In the genomic region with DNA sequence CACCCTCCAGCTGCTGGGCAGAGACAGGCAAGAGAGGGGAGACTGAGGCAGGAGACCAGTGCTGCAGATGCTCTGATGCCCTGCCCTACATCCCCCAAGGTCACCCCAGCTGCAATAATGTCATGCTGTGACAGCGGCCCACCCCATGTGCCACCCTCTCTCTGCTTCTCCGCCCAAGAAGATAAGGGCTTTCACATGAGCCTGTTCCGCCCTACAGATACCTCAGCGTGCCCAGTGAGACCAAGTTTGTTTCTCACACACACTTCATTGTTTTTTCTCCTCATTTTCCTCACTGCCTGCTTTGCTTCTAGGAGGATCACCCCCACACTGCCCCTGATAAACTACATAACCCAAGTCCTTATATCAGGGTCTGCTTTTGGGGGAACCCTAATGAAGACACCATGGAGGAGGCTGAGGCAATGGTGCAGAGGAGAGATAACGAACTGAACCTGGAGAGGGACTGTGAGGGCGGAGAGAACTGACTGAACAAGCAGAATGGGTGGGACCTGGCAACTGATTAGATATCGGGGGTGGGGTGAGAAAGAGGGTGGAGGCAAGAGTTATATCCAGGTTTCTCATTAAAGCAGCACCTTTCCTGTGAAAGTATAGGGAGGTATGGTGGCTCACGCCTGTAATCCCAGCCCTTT, we compare ENCODE assay signal across 1 cellular context.
TF ChIP-seq lines count a peak whose summit lies in the region.

No MANE protein-coding gene starts in this region.

TF ChIP-seq in K562, 482 proteins besides CTCF, POLR2A, EP300 and RAD21 (continued from another document and continues in another):
- TF ChIP-seq, protein P1, sequence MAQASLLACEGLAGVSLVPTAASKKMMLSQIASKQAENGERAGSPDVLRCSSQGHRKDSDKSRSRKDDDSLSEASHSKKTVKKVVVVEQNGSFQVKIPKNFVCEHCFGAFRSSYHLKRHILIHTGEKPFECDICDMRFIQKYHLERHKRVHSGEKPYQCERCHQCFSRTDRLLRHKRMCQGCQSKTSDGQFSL (CRISPR knock-in tag; IDR thresholded peaks at IDR 0.05), result no peak
- TF ChIP-seq, protein P1 (tag; IDR thresholded peaks at IDR 0.05), result no peak
- peak; percentile 57; the same call in 1 of the 2 replicates for TF ChIP-seq TOE1 (IDR thresholded peaks at IDR 0.05; ENCODE audit: borderline replicate concordance)
- TF ChIP-seq TOE1 (CRISPR knock-in tag; IDR thresholded peaks at IDR 0.05; ENCODE audit: borderline replicate concordance, low read depth), result no peak
- TF ChIP-seq PYGO2 (tag; IDR thresholded peaks at IDR 0.05), result no peak
- TF ChIP-seq RBM34 (IDR thresholded peaks at IDR 0.05; ENCODE audit: borderline replicate concordance, insufficient read depth, low read length), result no peak
- TF ChIP-seq, protein P2, sequence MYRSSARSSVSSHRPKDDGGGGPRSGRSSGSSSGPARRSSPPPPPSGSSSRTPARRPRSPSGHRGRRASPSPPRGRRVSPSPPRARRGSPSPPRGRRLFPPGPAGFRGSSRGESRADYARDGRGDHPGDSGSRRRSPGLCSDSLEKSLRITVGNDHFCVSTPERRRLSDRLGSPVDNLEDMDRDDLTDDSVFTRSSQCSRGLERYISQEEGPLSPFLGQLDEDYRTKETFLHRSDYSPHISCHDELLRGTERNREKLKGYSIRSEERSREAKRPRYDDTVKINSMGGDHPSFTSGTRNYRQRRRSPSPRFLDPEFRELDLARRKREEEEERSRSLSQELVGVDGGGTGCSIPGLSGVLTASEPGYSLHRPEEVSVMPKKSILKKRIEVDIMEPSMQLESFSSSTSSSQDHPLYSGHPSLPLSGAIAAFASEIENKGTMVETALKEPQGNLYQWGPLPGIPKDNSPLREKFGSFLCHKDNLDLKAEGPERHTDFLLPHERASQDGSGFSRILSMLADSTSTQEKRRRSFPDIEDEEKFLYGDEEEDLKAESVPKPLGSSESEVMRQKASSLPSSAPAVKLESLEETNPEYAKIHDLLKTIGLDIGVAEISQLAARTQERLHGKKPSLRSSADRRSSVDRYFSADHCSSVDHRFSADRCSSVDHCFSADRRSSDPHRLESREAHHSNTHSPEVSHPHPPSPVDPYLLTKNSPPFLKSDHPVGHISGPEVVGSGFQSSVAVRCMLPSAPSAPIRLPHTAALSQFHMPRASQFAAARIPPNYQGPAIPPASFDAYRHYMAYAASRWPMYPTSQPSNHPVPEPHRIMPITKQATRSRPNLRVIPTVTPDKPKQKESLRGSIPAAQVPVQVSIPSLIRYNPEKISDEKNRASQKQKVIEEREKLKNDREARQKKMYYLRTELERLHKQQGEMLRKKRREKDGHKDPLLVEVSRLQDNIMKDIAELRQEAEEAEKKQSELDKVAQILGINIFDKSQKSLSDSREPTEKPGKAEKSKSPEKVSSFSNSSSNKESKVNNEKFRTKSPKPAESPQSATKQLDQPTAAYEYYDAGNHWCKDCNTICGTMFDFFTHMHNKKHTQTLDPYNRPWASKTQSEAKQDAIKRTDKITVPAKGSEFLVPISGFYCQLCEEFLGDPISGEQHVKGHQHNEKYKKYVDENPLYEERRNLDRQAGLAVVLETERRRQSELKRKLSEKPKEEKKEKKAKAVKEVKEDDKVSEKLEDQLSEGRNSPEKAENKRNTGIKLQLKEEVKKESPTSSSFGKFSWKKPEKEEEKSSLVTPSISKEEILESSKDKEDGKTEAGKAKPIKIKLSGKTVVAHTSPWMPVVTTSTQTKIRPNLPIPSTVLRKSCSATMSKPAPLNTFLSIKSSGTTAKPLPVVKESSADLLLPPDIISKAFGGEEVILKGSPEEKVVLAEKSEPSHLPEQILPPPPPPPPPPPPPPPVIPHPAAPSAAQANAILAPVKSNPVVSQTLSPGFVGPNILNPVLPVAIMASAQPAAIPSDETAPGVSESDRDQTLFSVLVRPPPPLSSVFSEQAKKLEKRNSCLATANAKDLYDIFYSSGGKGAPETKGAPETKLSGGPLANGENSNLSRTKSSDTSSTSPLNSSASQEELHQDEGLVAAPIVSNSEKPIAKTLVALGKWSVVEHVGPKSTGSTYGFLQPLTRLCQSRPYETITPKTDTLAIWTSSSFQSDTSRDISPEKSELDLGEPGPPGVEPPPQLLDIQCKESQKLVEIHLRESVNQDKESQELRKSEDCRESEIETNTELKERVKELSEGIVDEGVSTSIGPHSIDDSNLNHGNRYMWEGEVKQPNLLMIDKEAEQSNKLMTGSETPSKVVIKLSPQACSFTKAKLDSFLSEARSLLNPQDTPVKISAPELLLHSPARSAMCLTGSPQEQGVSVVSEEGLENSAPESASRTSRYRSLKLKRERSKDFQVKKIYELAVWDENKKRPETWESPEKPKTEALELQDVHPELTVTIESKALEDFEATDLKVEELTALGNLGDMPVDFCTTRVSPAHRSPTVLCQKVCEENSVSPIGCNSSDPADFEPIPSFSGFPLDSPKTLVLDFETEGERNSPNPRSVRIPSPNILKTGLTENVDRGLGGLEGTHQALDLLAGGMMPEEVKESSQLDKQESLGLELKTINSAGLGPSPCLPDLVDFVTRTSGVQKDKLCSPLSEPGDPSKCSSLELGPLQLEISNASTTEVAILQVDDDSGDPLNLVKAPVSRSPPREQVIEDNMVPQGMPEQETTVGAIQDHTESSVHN (IDR thresholded peaks at IDR 0.05; ENCODE audit: borderline replicate concordance in 1 of 2, low read depth in 1 of 2), result no peak
- no peak for TF ChIP-seq KDM4B (IDR thresholded peaks at IDR 0.05; ENCODE audit: borderline replicate concordance in 2 of 2, low read depth in 1 of 2)
- TF ChIP-seq CREBBP (IDR thresholded peaks at IDR 0.05; ENCODE audit: low read depth, low read length), result no peak
- no peak for TF ChIP-seq POLR2H (tag; IDR thresholded peaks at IDR 0.05; ENCODE audit: low read depth)
- no peak for TF ChIP-seq ETS2 (tag; IDR thresholded peaks at IDR 0.05; ENCODE audit: borderline replicate concordance, poor library complexity, severe bottlenecking)
- peak; percentile 72 for TF ChIP-seq SOX6 (IDR thresholded peaks at IDR 0.05)
- TF ChIP-seq PHF21A (IDR thresholded peaks at IDR 0.05; ENCODE audit: borderline replicate concordance, low read depth), result no peak
- TF ChIP-seq SAP30 (IDR thresholded peaks at IDR 0.05; ENCODE audit: borderline replicate concordance, insufficient read depth, low read depth, low read length, poor library complexity, severe bottlenecking), result no peak
- peak in 1 of 2 experiments; percentile 18; a peak in 1 of 4 replicates for TF ChIP-seq KDM1A (IDR thresholded peaks at IDR 0.05)
- TF ChIP-seq U2AF1 (optimal IDR thresholded peaks at IDR 0.05; ENCODE audit: low read depth, low read length), result no peak
- TF ChIP-seq TAF7 (tag; IDR thresholded peaks at IDR 0.05), result no peak
- no peak for TF ChIP-seq SRSF1 (IDR thresholded peaks at IDR 0.05; ENCODE audit: low read depth, low read length)
- TF ChIP-seq TBL1XR1 (IDR thresholded peaks at IDR 0.05; ENCODE audit: low read length in 2 of 2), result no peak
- TF ChIP-seq JUND (IDR thresholded peaks at IDR 0.05; ENCODE audit: borderline replicate concordance, low read depth, low read length), result peak; percentile 53
- TF ChIP-seq JUND (tag; IDR thresholded peaks at IDR 0.05; ENCODE audit: borderline replicate concordance, low read depth, low read length), result peak; percentile 76; the same call in 2 of the 3 replicates
- peak in 1 of 3 experiments; percentile 34 for TF ChIP-seq YY1 (IDR thresholded peaks at IDR 0.05; ENCODE audit: borderline replicate concordance in 1 of 3, control insufficient read depth in 1 of 3, extremely low read depth in 1 of 3, insufficient read depth in 3 of 3, insufficient read length in 1 of 3, insufficient replicate concordance in 2 of 3, low read depth in 1 of 3, low read length in 2 of 3)
- 0 out of 2 replicates have a peak, but pooled peaks have one; percentile 24 for TF ChIP-seq ZNF134 (CRISPR knock-in tag; conservative IDR thresholded peaks at IDR 0.05)
- no peak for TF ChIP-seq PHF20 (IDR thresholded peaks at IDR 0.05; ENCODE audit: partially characterized antibody)
- no peak for TF ChIP-seq SLC30A9 (CRISPR knock-in tag; IDR thresholded peaks at IDR 0.05)
- TF ChIP-seq, protein P3, sequence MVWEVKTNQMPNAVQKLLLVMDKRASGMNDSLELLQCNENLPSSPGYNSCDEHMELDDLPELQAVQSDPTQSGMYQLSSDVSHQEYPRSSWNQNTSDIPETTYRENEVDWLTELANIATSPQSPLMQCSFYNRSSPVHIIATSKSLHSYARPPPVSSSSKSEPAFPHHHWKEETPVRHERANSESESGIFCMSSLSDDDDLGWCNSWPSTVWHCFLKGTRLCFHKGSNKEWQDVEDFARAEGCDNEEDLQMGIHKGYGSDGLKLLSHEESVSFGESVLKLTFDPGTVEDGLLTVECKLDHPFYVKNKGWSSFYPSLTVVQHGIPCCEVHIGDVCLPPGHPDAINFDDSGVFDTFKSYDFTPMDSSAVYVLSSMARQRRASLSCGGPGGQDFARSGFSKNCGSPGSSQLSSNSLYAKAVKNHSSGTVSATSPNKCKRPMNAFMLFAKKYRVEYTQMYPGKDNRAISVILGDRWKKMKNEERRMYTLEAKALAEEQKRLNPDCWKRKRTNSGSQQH (CRISPR knock-in tag; IDR thresholded peaks at IDR 0.05), result no peak
- TF ChIP-seq HMGN3 (IDR thresholded peaks at IDR 0.05; ENCODE audit: borderline replicate concordance, extremely low read depth, insufficient read length, low read depth, low read length), result no peak
- TF ChIP-seq RFX5 (IDR thresholded peaks at IDR 0.05; ENCODE audit: low read depth, low read length), result no peak
- TF ChIP-seq RCOR1 (IDR thresholded peaks at IDR 0.05; ENCODE audit: borderline replicate concordance in 1 of 2, low read depth in 2 of 2, low read length in 2 of 2), result peak in 1 of 2 experiments; percentile 19; a peak in 2 of 4 replicates
- no peak for TF ChIP-seq SIN3A (IDR thresholded peaks at IDR 0.05; ENCODE audit: borderline replicate concordance in 2 of 2, control insufficient read depth in 1 of 2, low read depth in 2 of 2, low read length in 2 of 2)
- TF ChIP-seq, protein P4, sequence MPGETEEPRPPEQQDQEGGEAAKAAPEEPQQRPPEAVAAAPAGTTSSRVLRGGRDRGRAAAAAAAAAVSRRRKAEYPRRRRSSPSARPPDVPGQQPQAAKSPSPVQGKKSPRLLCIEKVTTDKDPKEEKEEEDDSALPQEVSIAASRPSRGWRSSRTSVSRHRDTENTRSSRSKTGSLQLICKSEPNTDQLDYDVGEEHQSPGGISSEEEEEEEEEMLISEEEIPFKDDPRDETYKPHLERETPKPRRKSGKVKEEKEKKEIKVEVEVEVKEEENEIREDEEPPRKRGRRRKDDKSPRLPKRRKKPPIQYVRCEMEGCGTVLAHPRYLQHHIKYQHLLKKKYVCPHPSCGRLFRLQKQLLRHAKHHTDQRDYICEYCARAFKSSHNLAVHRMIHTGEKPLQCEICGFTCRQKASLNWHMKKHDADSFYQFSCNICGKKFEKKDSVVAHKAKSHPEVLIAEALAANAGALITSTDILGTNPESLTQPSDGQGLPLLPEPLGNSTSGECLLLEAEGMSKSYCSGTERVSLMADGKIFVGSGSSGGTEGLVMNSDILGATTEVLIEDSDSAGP (CRISPR knock-in tag; IDR thresholded peaks at IDR 0.05), result no peak
- TF ChIP-seq, protein P5, sequence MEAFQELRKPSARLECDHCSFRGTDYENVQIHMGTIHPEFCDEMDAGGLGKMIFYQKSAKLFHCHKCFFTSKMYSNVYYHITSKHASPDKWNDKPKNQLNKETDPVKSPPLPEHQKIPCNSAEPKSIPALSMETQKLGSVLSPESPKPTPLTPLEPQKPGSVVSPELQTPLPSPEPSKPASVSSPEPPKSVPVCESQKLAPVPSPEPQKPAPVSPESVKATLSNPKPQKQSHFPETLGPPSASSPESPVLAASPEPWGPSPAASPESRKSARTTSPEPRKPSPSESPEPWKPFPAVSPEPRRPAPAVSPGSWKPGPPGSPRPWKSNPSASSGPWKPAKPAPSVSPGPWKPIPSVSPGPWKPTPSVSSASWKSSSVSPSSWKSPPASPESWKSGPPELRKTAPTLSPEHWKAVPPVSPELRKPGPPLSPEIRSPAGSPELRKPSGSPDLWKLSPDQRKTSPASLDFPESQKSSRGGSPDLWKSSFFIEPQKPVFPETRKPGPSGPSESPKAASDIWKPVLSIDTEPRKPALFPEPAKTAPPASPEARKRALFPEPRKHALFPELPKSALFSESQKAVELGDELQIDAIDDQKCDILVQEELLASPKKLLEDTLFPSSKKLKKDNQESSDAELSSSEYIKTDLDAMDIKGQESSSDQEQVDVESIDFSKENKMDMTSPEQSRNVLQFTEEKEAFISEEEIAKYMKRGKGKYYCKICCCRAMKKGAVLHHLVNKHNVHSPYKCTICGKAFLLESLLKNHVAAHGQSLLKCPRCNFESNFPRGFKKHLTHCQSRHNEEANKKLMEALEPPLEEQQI (IDR thresholded peaks at IDR 0.05), result no peak
- peak; percentile 26; the same call in 1 of the 2 replicates for TF ChIP-seq SPI1 (IDR thresholded peaks at IDR 0.05; ENCODE audit: borderline replicate concordance, low read depth, low read length)
- TF ChIP-seq, protein P6, sequence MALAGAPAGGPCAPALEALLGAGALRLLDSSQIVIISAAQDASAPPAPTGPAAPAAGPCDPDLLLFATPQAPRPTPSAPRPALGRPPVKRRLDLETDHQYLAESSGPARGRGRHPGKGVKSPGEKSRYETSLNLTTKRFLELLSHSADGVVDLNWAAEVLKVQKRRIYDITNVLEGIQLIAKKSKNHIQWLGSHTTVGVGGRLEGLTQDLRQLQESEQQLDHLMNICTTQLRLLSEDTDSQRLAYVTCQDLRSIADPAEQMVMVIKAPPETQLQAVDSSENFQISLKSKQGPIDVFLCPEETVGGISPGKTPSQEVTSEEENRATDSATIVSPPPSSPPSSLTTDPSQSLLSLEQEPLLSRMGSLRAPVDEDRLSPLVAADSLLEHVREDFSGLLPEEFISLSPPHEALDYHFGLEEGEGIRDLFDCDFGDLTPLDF (CRISPR knock-in tag; IDR thresholded peaks at IDR 0.05), result no peak
- TF ChIP-seq ZNF408 (CRISPR knock-in tag; IDR thresholded peaks at IDR 0.05; ENCODE audit: low read depth), result no peak
- no peak for TF ChIP-seq EZH2 (IDR thresholded peaks at IDR 0.05; ENCODE audit: borderline replicate concordance, low read depth, low read length)
- TF ChIP-seq ZNF785 (CRISPR knock-in tag; IDR thresholded peaks at IDR 0.05), result no peak
- TF ChIP-seq, protein P7, sequence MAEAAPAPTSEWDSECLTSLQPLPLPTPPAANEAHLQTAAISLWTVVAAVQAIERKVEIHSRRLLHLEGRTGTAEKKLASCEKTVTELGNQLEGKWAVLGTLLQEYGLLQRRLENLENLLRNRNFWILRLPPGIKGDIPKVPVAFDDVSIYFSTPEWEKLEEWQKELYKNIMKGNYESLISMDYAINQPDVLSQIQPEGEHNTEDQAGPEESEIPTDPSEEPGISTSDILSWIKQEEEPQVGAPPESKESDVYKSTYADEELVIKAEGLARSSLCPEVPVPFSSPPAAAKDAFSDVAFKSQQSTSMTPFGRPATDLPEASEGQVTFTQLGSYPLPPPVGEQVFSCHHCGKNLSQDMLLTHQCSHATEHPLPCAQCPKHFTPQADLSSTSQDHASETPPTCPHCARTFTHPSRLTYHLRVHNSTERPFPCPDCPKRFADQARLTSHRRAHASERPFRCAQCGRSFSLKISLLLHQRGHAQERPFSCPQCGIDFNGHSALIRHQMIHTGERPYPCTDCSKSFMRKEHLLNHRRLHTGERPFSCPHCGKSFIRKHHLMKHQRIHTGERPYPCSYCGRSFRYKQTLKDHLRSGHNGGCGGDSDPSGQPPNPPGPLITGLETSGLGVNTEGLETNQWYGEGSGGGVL (CRISPR knock-in tag; IDR thresholded peaks at IDR 0.05), result no peak
- no peak for TF ChIP-seq NR3C1 (CRISPR knock-in tag; IDR thresholded peaks at IDR 0.05)
- peak; percentile 24; the same call in 1 of the 2 replicates for TF ChIP-seq JUN (IDR thresholded peaks at IDR 0.05; ENCODE audit: borderline replicate concordance, low read depth, low read length)
- TF ChIP-seq JUN (CRISPR knock-in tag; IDR thresholded peaks at IDR 0.05; ENCODE audit: borderline replicate concordance), result no peak
- TF ChIP-seq KLF6 (CRISPR knock-in tag; IDR thresholded peaks at IDR 0.05; ENCODE audit: borderline replicate concordance), result no peak
